ENCODE assay signal across 1 cellular context in the genomic region with DNA sequence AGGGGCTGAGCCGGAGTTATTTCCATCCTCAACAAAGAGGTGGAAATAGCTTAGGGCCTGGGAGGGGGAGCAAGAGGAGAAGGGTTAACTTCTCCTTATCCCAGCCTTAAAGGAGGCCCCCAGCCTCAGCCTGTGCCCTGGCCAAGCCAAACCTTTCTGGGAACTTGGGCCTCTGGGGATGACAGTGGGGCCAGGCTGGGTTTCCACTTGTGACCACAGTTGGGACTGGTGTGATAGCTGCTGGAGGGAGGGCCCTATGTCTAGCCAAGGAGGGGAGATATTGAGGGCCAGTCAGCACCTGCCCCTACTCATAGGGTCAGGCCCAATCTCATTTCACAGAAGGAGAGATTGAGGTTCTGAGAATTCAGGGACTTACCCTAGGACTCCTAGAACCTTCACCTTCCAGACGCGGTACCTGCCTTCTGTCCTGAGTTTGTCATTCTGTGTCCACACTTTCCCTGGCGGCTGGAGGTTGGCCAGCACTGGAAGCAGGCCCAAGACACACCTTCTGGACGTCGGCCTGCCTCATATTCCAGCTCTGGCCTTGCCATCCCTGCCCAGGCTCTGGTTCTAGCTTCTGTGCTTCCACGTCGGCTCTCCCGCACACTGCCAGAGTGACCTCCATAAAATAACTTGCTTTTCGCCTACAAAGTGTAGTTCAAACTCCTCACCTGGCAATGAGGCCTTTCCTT.
TF ChIP-seq lines count a peak whose summit lies in the region.

No MANE protein-coding gene starts in this region.

TF ChIP-seq in IMR-90, 13 proteins besides CTCF, POLR2A, EP300 and RAD21 (continued from another document):
- TF ChIP-seq, protein P1, sequence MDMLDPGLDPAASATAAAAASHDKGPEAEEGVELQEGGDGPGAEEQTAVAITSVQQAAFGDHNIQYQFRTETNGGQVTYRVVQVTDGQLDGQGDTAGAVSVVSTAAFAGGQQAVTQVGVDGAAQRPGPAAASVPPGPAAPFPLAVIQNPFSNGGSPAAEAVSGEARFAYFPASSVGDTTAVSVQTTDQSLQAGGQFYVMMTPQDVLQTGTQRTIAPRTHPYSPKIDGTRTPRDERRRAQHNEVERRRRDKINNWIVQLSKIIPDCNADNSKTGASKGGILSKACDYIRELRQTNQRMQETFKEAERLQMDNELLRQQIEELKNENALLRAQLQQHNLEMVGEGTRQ (IDR thresholded peaks at IDR 0.05; ENCODE audit: low read depth, low read length): no peak
- TF ChIP-seq SMC3 (IDR thresholded peaks at IDR 0.05; ENCODE audit: low read depth, low read length): no peak
